ENCODE assay signal across 8 cellular contexts in genomic region chr16:2883027-2883846, GRCh38. TPM values are rescaled to one million over a fixed set of nuclear protein-coding genes. Genes with fewer than 3 reads are reported as not detected.
DNase-seq lines count a peak whose midpoint lies in the region; ATAC-seq, FAIRE-seq and TF ChIP-seq lines count a peak whose summit lies in the region.

TSS of gene FLYWCH2 (plus strand) at chr16:2883215. CDS start at chr16:2896450, 13,235 bp downstream.

- H3K4me1 ChIP-seq in adrenal gland (replicated peaks in 1 of 2) (peaks cover 7 to 11% of the 10 kb centered on the region in 2 donors), heart left ventricle (peaks cover 0 to 16% (median 8%) of the 10 kb centered on the region in 12 donors), upper lobe of left lung (peaks cover 11 to 20% (median 14%) of the 10 kb centered on the region in 4 donors)

- intact Hi-C loops in adrenal gland (cut with DNase I) (no loop called here), heart left ventricle (cut with DNase I) (loop anchor here in 9 of 10 donors (2.0 kb wide), 2 partner anchors 20 to 22 kb away; no protein-coding TSS in a partner anchor), posterior cingulate gyrus (cut with DNase I) (loop anchor here (2.0 to 5.0 kb wide), 2 partner anchors 22 to 106 kb away; partner anchors contain the start of gene ELOB)

- no peaks in the 10 kb centered on the region for H3K36me3 ChIP-seq in adrenal gland (replicated peaks in 1 of 2)
- no peaks in the 10 kb centered on the region for H3K36me3 ChIP-seq in heart left ventricle
- H3K36me3 ChIP-seq in upper lobe of left lung, result no peaks in the 10 kb centered on the region

- DNase-seq in GM12892 (ENCODE audit: insufficient read length) (peak; percentile 95), NCI-H146 (lab: John Stamatoyannopoulos, UW) (peak; percentile 97), T-helper 1 cell (peak; percentile 97 to 99 (median 98)), adrenal gland (peak; percentile 96 to 100 (median 99)), heart left ventricle (peak; percentile 97 to 100 (median 98)), posterior cingulate gyrus (peak; percentile 97 to 100 (median 99)), upper lobe of left lung (peak; percentile 99 to 100)

- FAIRE-seq in GM12892 (lab: Jason Lieb, UNC), result no peak

- H3K4me3 ChIP-seq in adrenal gland (peak within 1 kb of the TSS; percentile 53 to 94 (median 84)), heart left ventricle (peak within 1 kb of the TSS; percentile 64 to 99 (median 88)), upper lobe of left lung (peak within 1 kb of the TSS; percentile 75 to 93 (median 85))

- TF ChIP-seq CTCF in adrenal gland (IDR thresholded peaks at IDR 0.05), result peak in 4 of 6 experiments; percentile 8 to 40 (median 15)
- peak in 3 of 12 donors; percentile 13 to 18 (median 13) for TF ChIP-seq CTCF in heart left ventricle (IDR thresholded peaks at IDR 0.05)
- TF ChIP-seq CTCF in upper lobe of left lung (IDR thresholded peaks at IDR 0.05), result peak in 5 of 6 experiments; percentile 14 to 75 (median 57)

- WGBS in adrenal gland, 4 donors, result 0 to 1% (median 0%) methylated on average over 7 to 82 of the region's 82 CpGs
- WGBS in heart left ventricle, 4 donors, result 0 to 1% (median 0%) methylated on average over 29 to 82 of the region's 82 CpGs
- WGBS in upper lobe of left lung, 2 donors, result 0 to 3% methylated on average over 6 to 58 of the region's 82 CpGs

- H3K27ac ChIP-seq in adrenal gland (peak within 1 kb of the TSS; percentile 58 to 98 (median 97)), heart left ventricle (peak within 1 kb of the TSS; percentile 70 to 99 (median 96)), upper lobe of left lung (peak within 1 kb of the TSS; percentile 95 to 98 (median 96))

- peak; percentile 82; the same call in 1 of the 2 replicates for TF ChIP-seq POLR2A in GM12892 (IDR thresholded peaks at IDR 0.05; ENCODE audit: low read depth, low read length)
- TF ChIP-seq POLR2A in adrenal gland (IDR thresholded peaks at IDR 0.05), result peak; percentile 56 to 86
- TF ChIP-seq POLR2A in heart left ventricle (IDR thresholded peaks at IDR 0.05), result peak in 1 of 2 donors; percentile 73
- peak in 3 of 4 donors; percentile 71 to 81 (median 74) for TF ChIP-seq POLR2A in upper lobe of left lung (IDR thresholded peaks at IDR 0.05)

- TF ChIP-seq EP300 in upper lobe of left lung (IDR thresholded peaks at IDR 0.05), result peak in 1 of 4 donors; percentile 32

- ATAC-seq in HG02852 (IDR thresholded peaks at IDR 0.05; ENCODE audit: unreplicated experiment) (peak; percentile 72), heart left ventricle (peak; percentile 87 to 95 (median 90)), upper lobe of left lung (ENCODE audit: low FRiP score in 2 of 2) (peak; percentile 96 to 97)

- H3K27me3 ChIP-seq in adrenal gland (no peaks in the 10 kb centered on the region), heart left ventricle (no peaks in the 10 kb centered on the region), upper lobe of left lung (no peaks in the 10 kb centered on the region)

- H3K9me3 ChIP-seq in adrenal gland (replicated peaks in 1 of 3) (no peaks in the 10 kb centered on the region), heart left ventricle (peaks cover 0 to 4% (median 0%) of the 10 kb centered on the region in 12 donors), upper lobe of left lung (no peaks in the 10 kb centered on the region)

RNA-seq across cellular contexts. Expression of gene FLYWCH2, which starts in this region (rescaled TPM):
- 7.4 TPM for polyA plus RNA-seq in GM12892 (2012; ENCODE audit: missing spikeins)
- total RNA-seq in adrenal gland, result 100 to 1,000 TPM in 4 of 8 donors, 10 to 100 TPM in 4; 28.8 to 232 (median 93.4) TPM
- polyA plus RNA-seq in adrenal gland, result 10 to 100 TPM; 16.7 to 87.1 (median 49.5) TPM
- total RNA-seq in heart left ventricle, result 10 to 100 TPM; 20.1 to 64.1 (median 22.6) TPM
- polyA plus RNA-seq in heart left ventricle, result 10 to 100 TPM; 35.3 to 53.4 TPM
- 10 to 100 TPM; 31.2 to 70.1 (median 39.7) TPM for total RNA-seq in upper lobe of left lung

Comparison
In these comparisons a context has a peak if more than half of its experiments do, and no peak if none do; other contexts are left out.
1. Peak in every context shown above with its lines: DNase-seq, ATAC-seq, H3K4me3 ChIP-seq and H3K27ac ChIP-seq.
2. intact Hi-C loops: an anchor here in heart left ventricle (2.0 kb wide) and posterior cingulate gyrus (2.0 to 5.0 kb wide); none called in adrenal gland.